ENCODE assay signal across 8 cellular contexts in the genomic region with DNA sequence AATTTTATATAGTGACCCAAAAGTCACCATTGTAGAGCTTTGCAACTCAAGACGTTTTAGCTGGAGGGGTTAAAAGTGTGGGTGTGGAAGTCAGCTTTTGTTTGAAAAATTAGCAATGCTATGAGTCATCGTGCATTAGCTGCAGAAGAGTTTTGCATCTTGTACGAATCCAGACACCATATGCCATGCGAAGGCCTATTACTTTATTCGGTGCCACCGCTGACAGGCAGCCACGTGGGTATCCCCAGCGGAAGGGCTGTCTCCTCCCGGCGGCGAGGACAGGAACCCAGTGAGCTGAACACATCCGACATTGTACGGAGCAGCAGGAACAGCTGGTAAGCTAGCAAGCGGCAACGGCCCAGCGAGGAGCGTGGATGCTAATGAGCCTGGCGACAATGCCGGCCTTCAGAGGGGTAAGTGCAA.
A peak's percentile ranks its signal among the peaks of the same experiment; 100 is the strongest.
DNase-seq lines count a peak whose midpoint lies in the region; ATAC-seq, FAIRE-seq and TF ChIP-seq lines count a peak whose summit lies in the region.

No MANE protein-coding gene starts in this region.

- no peaks in the 10 kb centered on the region for H4K20me1 ChIP-seq in PC-3 (ENCODE audit: low read length)

- BruUV-seq in PC-3 (replicated peaks; lab: Mats Ljungman, UMichigan): no TSS peak

- peak overlapping the region; percentile 52 for H2AFZ ChIP-seq in PC-3 (ENCODE audit: low read length)

- H3K36me3 ChIP-seq in PC-3 (ENCODE audit: low read depth, low read length): no peaks in the 10 kb centered on the region

- FAIRE-seq in D721Med (lab: Jason Lieb, UNC): no peak

- no peak overlapping the region for H3K9ac ChIP-seq in PC-3 (ENCODE audit: low read length)

- peak; percentile 53 for TF ChIP-seq POLR2A in GM18951 (IDR thresholded peaks at IDR 0.05; ENCODE audit: extremely low read depth, insufficient read depth, insufficient read length)

- CTCF ChIA-PET in AG04450 (lab: Charles Lee) (no interaction called here), PC-3 (lab: Charles Lee) (interaction anchor here (0.5 kb wide), 1 partner anchor 36 kb away, joined by 3 read pairs; no protein-coding TSS in a partner anchor)

- H3K9me2 ChIP-seq in PC-3 (replicated peaks; ENCODE audit: low read length): no peaks in the 10 kb centered on the region

- in situ Hi-C loops in GM18951 (cut with MboI; ENCODE audit: low sequenced_read_pairs, unreplicated experiment): no loop called here

- intact Hi-C loops in PC-3 (cut with micrococcal nuclease): loop anchor here (5.0 kb wide), 1 partner anchor 90 kb away; no protein-coding TSS in a partner anchor
- intact Hi-C loops in left cardiac atrium (cut with DNase I): no loop called here

- H3K79me2 ChIP-seq in PC-3 (ENCODE audit: low read length): no peaks in the 10 kb centered on the region

- ATAC-seq in HG03103 (IDR thresholded peaks at IDR 0.05; ENCODE audit: low read depth, unreplicated experiment) (peak; percentile 83), PC-3 (peak; percentile 94), left cardiac atrium (peak; percentile 46 to 68)

- DNase-seq in AG04450 (ENCODE audit: low read depth, low spot score): peak; percentile 11
- DNase-seq in PC-3: peak; percentile 89
- peak; percentile 50 for DNase-seq in activated naive CD4-positive, alpha-beta T cell treated with anti-CD3 and anti-CD28 coated beads, Interleukin-2, amount 50 U/mL, for 16 hours
- DNase-seq in left cardiac atrium: peak; percentile 54
- peak; percentile 38 for DNase-seq in retinal pigment epithelial cell (ENCODE audit: low read depth)
- DNase-seq in D721Med (ENCODE audit: insufficient read length, low spot score): no peak

- H3K27ac ChIP-seq in AG04450 (ENCODE audit: low read depth, low read length): no peak overlapping the region
- no peak overlapping the region; the same call in 1 of the 2 replicates for H3K27ac ChIP-seq in PC-3 (ENCODE audit: low read length)

- H3K27me3 ChIP-seq in AG04450 (ENCODE audit: control insufficient read depth, insufficient read depth, low read length) (no peaks in the 10 kb centered on the region), PC-3 (ENCODE audit: low read length) (no peaks in the 10 kb centered on the region)

- H3K4me1 ChIP-seq in PC-3 (ENCODE audit: insufficient read depth, low read length): peaks cover 34% of the 10 kb centered on the region

- peak overlapping the region; percentile 39 for H3K4me3 ChIP-seq in AG04450 (ENCODE audit: low read depth, low read length)
- no peak overlapping the region for H3K4me3 ChIP-seq in PC-3 (ENCODE audit: low read length)
- H3K4me3 ChIP-seq in retinal pigment epithelial cell (ENCODE audit: low read length): peak overlapping the region; percentile 23

- H3K9me3 ChIP-seq in AG04450 (ENCODE audit: control insufficient read depth, insufficient read depth, low read length) (no peaks in the 10 kb centered on the region), PC-3 (ENCODE audit: low read length) (no peaks in the 10 kb centered on the region)

- H3F3A ChIP-seq in PC-3 (ENCODE audit: low read length, unreplicated experiment): peaks cover 4% of the 10 kb centered on the region

- POLR2A ChIA-PET in AG04450 (lab: Yijun Ruan, JAX) (no interaction called here), PC-3 (lab: Charles Lee; ENCODE audit: unreplicated experiment) (no interaction called here)

- TF ChIP-seq CTCF in AG04450 (IDR thresholded peaks at IDR 0.05; ENCODE audit: low read depth, low read length): no peak
- TF ChIP-seq CTCF in PC-3 (conservative IDR thresholded peaks at IDR 0.05; ENCODE audit: low read depth, low read length): 0 out of 2 replicates have a peak, but pooled peaks have one; percentile 19
- TF ChIP-seq CTCF in retinal pigment epithelial cell (conservative IDR thresholded peaks at IDR 0.05; ENCODE audit: low read depth, low read length): no peak
- no peak for TF ChIP-seq CTCF in D721Med (IDR thresholded peaks at IDR 0.05; ENCODE audit: insufficient read depth, missing control alignments)

- H3K4me2 ChIP-seq in PC-3 (ENCODE audit: low read length): peak overlapping the region; percentile 35
